Comparison of ENCODE assay signal across 1 cellular context in the genomic region with DNA sequence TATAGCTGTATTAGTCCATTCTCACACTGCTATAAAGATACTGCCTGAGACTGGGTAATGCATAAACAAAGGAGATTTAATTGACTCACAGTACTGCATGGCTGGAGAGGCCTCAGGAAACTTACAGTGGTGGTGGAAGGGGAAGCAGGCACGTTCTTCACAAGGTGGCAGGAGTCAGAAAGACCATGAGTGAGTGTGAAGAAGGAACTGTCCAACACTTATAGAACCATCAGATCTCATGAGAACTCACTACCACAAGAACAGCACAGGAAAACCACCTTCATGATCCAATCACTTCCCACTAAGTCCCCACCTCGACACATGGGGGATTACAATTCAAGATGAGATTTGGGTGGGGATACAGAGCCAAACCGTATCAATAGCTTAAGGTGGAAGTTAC.
TF ChIP-seq lines count a peak whose summit lies in the region.

No MANE protein-coding gene starts in this region.

TF ChIP-seq in GM23338, 12 proteins besides CTCF, POLR2A, EP300 and RAD21 (continued from another document):
- TF ChIP-seq, protein P1, sequence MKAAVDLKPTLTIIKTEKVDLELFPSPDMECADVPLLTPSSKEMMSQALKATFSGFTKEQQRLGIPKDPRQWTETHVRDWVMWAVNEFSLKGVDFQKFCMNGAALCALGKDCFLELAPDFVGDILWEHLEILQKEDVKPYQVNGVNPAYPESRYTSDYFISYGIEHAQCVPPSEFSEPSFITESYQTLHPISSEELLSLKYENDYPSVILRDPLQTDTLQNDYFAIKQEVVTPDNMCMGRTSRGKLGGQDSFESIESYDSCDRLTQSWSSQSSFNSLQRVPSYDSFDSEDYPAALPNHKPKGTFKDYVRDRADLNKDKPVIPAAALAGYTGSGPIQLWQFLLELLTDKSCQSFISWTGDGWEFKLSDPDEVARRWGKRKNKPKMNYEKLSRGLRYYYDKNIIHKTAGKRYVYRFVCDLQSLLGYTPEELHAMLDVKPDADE (IDR thresholded peaks at IDR 0.05), result no peak
- TF ChIP-seq CREB1 (CRISPR knock-in tag; IDR thresholded peaks at IDR 0.05; ENCODE audit: low read depth), result no peak
- TF ChIP-seq EZH2 (IDR thresholded peaks at IDR 0.05; ENCODE audit: low read depth, unreplicated experiment), result no peak
